Comparison of ENCODE assay signal across 25 cellular contexts in genomic region chr3:114852974-114853373, GRCh38.
A peak's percentile ranks its signal among the peaks of the same experiment; 100 is the strongest.
DNase-seq lines count a peak whose midpoint lies in the region; ATAC-seq, FAIRE-seq and TF ChIP-seq lines count a peak whose summit lies in the region.
"Had no signal": no experiment of that assay in that cellular context is flagged by ENCODE, and none has a peak within 500 bp of the region (broad histone marks: within the 10 kb centered on the region; RNA-seq: fewer than 3 reads in every experiment).

No MANE protein-coding gene starts in this region.

- no peak for DNase-seq in Right ventricle myocardium superior
- DNase-seq in right atrium auricular region (ENCODE audit: low spot score) = no peak
- peak; percentile 20 for DNase-seq in small intestine
- DNase-seq in urothelium cell line (ENCODE audit: low spot score) = no peak
- no peak for DNase-seq in NAMALWA (ENCODE audit: low spot score)
- DNase-seq: 8988T; ACHN; BE2C; C1 segment of cervical spinal cord; CD4-positive, alpha-beta memory T cell; CD4-positive, CD25-positive, alpha-beta regulatory T cell; CD8-positive, alpha-beta memory T cell; COR-L47; DMS 273 treated with DMSO at 0.1 percent for 48 hours; DMS153; DMS53; DMS79; DND-41; EL; GDM1 had no signal

- no peaks in the 10 kb centered on the region for H3K27me3 ChIP-seq in right atrium auricular region
- H3K27me3 ChIP-seq in small intestine (ENCODE audit: control insufficient read depth in 2 of 2, insufficient read depth in 2 of 2, low read length in 2 of 2) = no peaks in the 10 kb centered on the region
- H3K27me3 ChIP-seq: BE2C, BLaER1 had no signal

- no peak overlapping the region for H3K4me3 ChIP-seq in right atrium auricular region
- H3K4me3 ChIP-seq in small intestine (ENCODE audit: low read depth in 1 of 2, low read length in 2 of 2) = no peak overlapping the region
- H3K4me3 ChIP-seq: BLaER1, GM12878 had no signal

- no peak for TF ChIP-seq CTCF in right atrium auricular region (IDR thresholded peaks at IDR 0.05)

- H3K9me3 ChIP-seq in right atrium auricular region (no peaks in the 10 kb centered on the region), small intestine (ENCODE audit: control insufficient read depth, low read depth) (peaks cover 1% of the 10 kb centered on the region)
- H3K9me3 ChIP-seq: BE2C, BLaER1 had no signal

- ATAC-seq in Right ventricle myocardium superior (ENCODE audit: poor library complexity) = peak; percentile 40
- ATAC-seq: GM12878 had no signal

- FAIRE-seq in small intestine (lab: Jason Lieb, UNC) (no peak), urothelium cell line (lab: Jason Lieb, UNC) (peak; percentile 73)
- FAIRE-seq: A204.1, GM12878, GM12892, GM18507 had no signal

- intact Hi-C loops in Right ventricle myocardium superior (cut with DNase I) = no loop called here

- WGBS in small intestine, 3 donors = 88 to 93% (median 91%) methylated on average over 3 of the region's 3 CpGs

- H3K4me1 ChIP-seq in right atrium auricular region (peaks cover 0 to 6% of the 10 kb centered on the region in 2 donors), small intestine (ENCODE audit: control insufficient read depth in 2 of 2, insufficient read depth in 1 of 2, low read depth in 1 of 2, low read length in 1 of 2) (no peaks in the 10 kb centered on the region)

- H3K27ac ChIP-seq in right atrium auricular region = no peak overlapping the region
- no peak overlapping the region for H3K27ac ChIP-seq in small intestine (ENCODE audit: low read depth in 1 of 2, low read length in 1 of 2)
- H3K27ac ChIP-seq: BLaER1 had no signal

- no peaks in the 10 kb centered on the region for H3K36me3 ChIP-seq in right atrium auricular region
- H3K36me3 ChIP-seq in small intestine (ENCODE audit: control insufficient read depth in 2 of 2, insufficient read depth in 2 of 2, low read length in 2 of 2) = no peaks in the 10 kb centered on the region
- H3K36me3 ChIP-seq: BE2C, BLaER1 had no signal
